In the genomic region with DNA sequence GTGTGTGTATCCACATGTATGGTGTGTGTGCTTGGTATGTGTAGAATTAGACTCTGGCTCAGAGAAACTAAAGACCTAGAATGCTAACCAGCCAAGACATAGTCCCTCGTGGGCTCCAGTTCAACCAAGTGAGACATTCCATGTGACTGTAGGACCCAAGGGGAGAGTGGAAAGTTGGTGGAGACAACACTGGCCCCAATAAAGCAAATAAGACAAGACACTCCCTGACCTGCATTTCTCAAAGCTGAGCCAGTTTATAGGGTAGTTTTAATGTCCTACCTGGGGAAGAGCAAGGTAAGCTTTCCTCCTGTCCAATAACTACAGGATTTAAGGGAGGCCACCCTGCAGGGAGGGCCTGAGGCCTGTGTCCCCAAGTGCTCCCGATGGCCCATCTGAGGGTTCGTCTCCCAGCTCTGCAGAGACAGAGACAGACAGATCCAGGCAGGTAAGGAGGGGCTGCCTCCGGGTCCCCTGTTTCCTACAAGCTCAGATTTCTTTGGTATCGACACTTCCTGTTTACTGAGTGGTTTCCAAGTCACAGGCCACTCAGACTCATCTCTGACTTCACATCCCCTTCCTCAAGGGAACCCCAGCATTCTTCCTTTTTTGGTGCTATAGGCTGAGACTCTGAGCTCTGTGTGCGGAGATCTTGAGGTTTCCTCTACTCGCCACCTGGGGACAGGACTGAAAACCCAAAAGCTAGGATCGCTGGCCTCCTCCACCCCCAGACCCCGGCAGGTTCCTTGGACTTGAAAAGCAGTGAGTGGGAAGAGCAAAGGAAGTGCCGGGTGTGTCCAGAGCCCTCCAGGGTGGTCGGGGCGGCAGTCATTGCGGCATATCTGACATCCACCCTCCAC, we compare ENCODE assay signal across 8 cellular contexts. TPM values are rescaled to one million over a fixed set of nuclear protein-coding genes. Genes with fewer than 3 reads are reported as not detected.
DNase-seq lines count a peak whose midpoint lies in the region; ATAC-seq and TF ChIP-seq lines count a peak whose summit lies in the region.

No MANE protein-coding gene starts in this region.

- peaks cover 27% of the 10 kb centered on the region for H3K36me3 Mint-ChIP-seq in brain

- H3K36me3 ChIP-seq in mucosa of rectum (ENCODE audit: control insufficient read depth in 2 of 2, insufficient read depth in 2 of 2, low read length in 2 of 2) = no peaks in the 10 kb centered on the region

- H3K27ac Mint-ChIP-seq in brain = peak overlapping the region; percentile 32 to 76 (median 51)

- H3K4me1 ChIP-seq in mucosa of rectum (ENCODE audit: control insufficient read depth in 2 of 2, insufficient read depth in 2 of 2, low read length in 2 of 2) = peaks cover 2 to 30% of the 10 kb centered on the region in 2 donors

- no peaks in the 10 kb centered on the region for H3K9me3 Mint-ChIP-seq in brain

- peak overlapping the region in 1 of 5 experiments; percentile 35 for H3K4me3 Mint-ChIP-seq in brain

- no peaks in the 10 kb centered on the region for H3K27me3 Mint-ChIP-seq in brain

- ATAC-seq in GM18511 (IDR thresholded peaks at IDR 0.05; ENCODE audit: unreplicated experiment) (peak; percentile 62), HG02642 (IDR thresholded peaks at IDR 0.05; ENCODE audit: poor library complexity, unreplicated experiment) (peak; percentile 37)

- TF ChIP-seq CTCF in brain (conservative IDR thresholded peaks at IDR 0.05) = no peak

- no peaks in the 10 kb centered on the region for H3K27me3 ChIP-seq in mucosa of rectum (ENCODE audit: control insufficient read depth in 2 of 2, insufficient read depth in 2 of 2, low read length in 2 of 2)

- H3K9me3 ChIP-seq in mucosa of rectum (ENCODE audit: control insufficient read depth in 2 of 2, low read length in 2 of 2) = no peaks in the 10 kb centered on the region

- peak overlapping the region in 1 of 2 donors; percentile 70 for H3K4me3 ChIP-seq in mucosa of rectum (ENCODE audit: low read length in 2 of 2)

- H3K9ac ChIP-seq in mucosa of rectum (ENCODE audit: low read depth in 1 of 2, low read length in 2 of 2) = peak overlapping the region in 1 of 2 donors; percentile 65

- H3K27ac ChIP-seq in mucosa of rectum (ENCODE audit: low read depth in 2 of 2, low read length in 2 of 2) = peak overlapping the region; percentile 76 to 90

- DNase-seq in NOMO-1 treated with dmso at 0.1 percent for 144 hours (lab: John Stamatoyannopoulos, UW; ENCODE audit: unreplicated experiment) (peak; percentile 84), OCI-M1 (lab: John Stamatoyannopoulos, UW) (no peak), NCI-H446 treated with DMSO at 0.1 percent for 48 hours (lab: John Stamatoyannopoulos, UW) (no peak), iPS-NIHi7 (ENCODE audit: extremely low spot score) (no peak)

- peaks cover 36% of the 10 kb centered on the region for H3K4me1 Mint-ChIP-seq in brain

RNA-seq across cellular contexts. Expression of a gene that starts 9.3 kb away (rescaled TPM):
- polyA plus RNA-seq in brain (ENCODE audit: insufficient read depth, low read depth, low replicate concordance) = 40.6 TPM
